Comparison of ENCODE assay signal across 22 cellular contexts in the genomic region with DNA sequence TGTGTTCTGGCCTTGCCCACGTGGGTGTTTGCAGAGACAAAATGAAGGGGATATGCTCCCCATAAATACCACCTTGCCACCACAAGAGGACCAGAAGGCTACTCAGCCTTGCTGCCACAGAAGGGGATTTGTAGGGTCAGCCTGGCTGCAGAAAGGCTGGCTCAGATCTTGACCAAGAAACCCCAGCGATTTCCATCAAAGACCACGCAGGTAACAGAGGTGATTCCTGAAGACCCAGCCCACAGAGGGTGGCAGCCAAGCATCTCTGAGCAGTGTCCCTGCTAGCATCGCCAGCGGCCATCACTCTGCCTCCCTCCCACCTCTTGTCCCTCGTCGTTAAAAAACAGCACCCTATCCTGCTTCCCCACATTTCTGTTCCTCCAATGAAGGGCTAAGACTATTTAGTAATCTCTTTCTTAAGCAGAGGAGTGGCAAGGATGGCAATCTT. TPM values are rescaled to one million over a fixed set of nuclear protein-coding genes. Genes with fewer than 3 reads are reported as not detected.
"Had no signal": no experiment of that assay in that cellular context is flagged by ENCODE, and none has a peak within 500 bp of the region (broad histone marks: within the 10 kb centered on the region; RNA-seq: fewer than 3 reads in every experiment).

No MANE protein-coding gene starts in this region.

- FAIRE-seq: pancreas had no signal

- DNase-seq: activated CD4-positive, alpha-beta T cell treated with anti-CD3 and anti-CD28 coated beads for 1 hour; activated naive CD4-positive, alpha-beta T cell; activated naive CD8-positive, alpha-beta T cell treated with anti-CD3 and anti-CD28 coated beads, Interleukin-2, amount 10 ng/mL, durations not matched to agents 7 days and 5 days; amygdala; foreskin fibroblast; hippocampal formation; islet precursor cell; left lung; mammary epithelial cell; naive B cell; pancreas; stimulated activated CD4-positive, alpha-beta T cell treated with anti-CD3 and anti-CD28 coated beads, Interleukin-4, amount 100 ng/mL, for 24 hours; WERI-Rb-1 had no signal

- H3K36me3 ChIP-seq: cardiac muscle cell, left lung, pancreas, right lobe of liver, tibial nerve, WERI-Rb-1 had no signal

- H3K4me3 ChIP-seq: cardiac muscle cell, dorsolateral prefrontal cortex, left lung, mucosa of descending colon, pancreas, right lobe of liver, tibial nerve had no signal

- ATAC-seq: left lung; mucosa of descending colon; pancreas; right lobe of liver; stimulated activated memory B cell treated with anti-CD40 and anti-IgM and Interleukin-4, amounts not matched to agents 10 μg/mL and 1 μg/mL and 100 μg/mL, for 72 hours had no signal

- H3K9me3 ChIP-seq: left lung, mucosa of descending colon, pancreas, right lobe of liver, tibial nerve had no signal

- H3K27me3 ChIP-seq: cardiac muscle cell, dorsolateral prefrontal cortex, right lobe of liver had no signal

- H3K4me1 ChIP-seq: pancreas, right lobe of liver had no signal

- H3K27ac ChIP-seq: cardiac muscle cell, dorsolateral prefrontal cortex, epithelial cell of prostate, left lung, pancreas, right lobe of liver, tibial nerve, WERI-Rb-1 had no signal

RNA-seq across cellular contexts. Expression of a gene that starts 54.9 kb away (rescaled TPM):
- total RNA-seq: activated naive CD8-positive, alpha-beta T cell treated with anti-CD3 and anti-CD28 coated beads, Interleukin-2, amount 10 ng/mL, durations not matched to agents 7 days and 5 days; activated T-helper 1 cell treated with anti-CD3 and anti-CD28 coated beads, Interleukin-12 subunit alpha, Interleukin-12 subunit beta, Interleukin-2, Interleukin-4 antibody, amounts not matched to agents 30 ng/mL and 10 ng/mL and 1 ng/mL, durations not matched to agents 14 hours and 24 hours and 36 hours; T-helper 2 cell treated with Interferon-gamma antibody and Interleukin-4, amounts not matched to agents 100 ng/mL and 5 ng/mL, for 36 hours had no signal
